In the genomic region with DNA sequence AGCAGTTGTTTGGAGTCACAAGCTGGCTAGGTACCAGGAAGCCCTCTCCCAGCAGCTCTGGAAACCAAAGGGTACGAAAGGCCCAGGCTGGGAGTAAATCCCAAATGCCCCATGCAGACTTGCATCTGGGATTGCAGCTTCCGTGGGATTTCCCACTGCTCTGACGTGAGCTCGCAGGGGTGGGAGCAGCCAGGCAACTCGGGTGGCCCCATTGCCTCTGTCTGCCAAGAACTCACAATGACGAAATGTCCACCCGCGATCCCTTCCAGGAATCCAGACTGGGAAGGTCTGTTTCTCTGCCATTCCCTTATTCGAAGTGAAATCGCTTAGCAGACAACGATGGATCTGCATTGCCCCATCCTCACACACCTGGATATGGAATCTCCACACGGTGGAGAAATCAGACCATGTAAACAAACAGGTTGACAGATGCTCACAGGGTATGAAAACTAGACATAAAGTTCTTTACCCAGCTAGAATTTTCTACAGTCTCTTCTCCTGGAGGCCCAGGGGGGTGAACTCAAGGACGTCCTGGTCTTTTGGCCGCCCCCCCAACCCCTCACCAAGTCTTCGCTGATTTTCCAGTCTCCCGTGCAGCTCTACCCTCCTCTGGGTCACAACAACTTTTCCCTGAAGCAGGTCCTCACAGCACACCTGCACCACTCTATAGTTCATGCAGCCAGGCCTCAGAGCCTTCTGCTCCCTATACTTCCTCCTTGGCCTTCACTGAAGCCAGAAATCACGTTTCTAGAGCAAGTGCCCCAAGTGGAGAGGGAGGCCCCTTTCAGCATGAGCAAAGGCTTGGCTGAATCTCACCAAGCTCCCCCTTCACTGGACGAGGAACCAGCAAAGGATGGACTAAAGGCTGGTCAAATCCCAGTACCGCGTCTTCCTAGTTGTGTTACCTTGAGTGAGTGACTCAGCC, we compare ENCODE assay signal across 9 cellular contexts. TPM values are rescaled to one million over a fixed set of nuclear protein-coding genes. Genes with fewer than 3 reads are reported as not detected.
DNase-seq lines count a peak whose midpoint lies in the region; ATAC-seq, FAIRE-seq and TF ChIP-seq lines count a peak whose summit lies in the region.
"Had no signal": no experiment of that assay in that cellular context is flagged by ENCODE, and none has a peak within 500 bp of the region (broad histone marks: within the 10 kb centered on the region; RNA-seq: fewer than 3 reads in every experiment).

No MANE protein-coding gene starts in this region.

- ATAC-seq in heart left ventricle (peak; percentile 53 to 71 (median 68)), pancreas (peak; percentile 48 to 62 (median 54)), HG03469 (IDR thresholded peaks at IDR 0.05; ENCODE audit: unreplicated experiment) (no peak), GM21390 (IDR thresholded peaks at IDR 0.05; ENCODE audit: unreplicated experiment) (no peak)

- no peak overlapping the region for H3K4me3 ChIP-seq in A673 (ENCODE audit: low read depth, low read length, poor library complexity, severe bottlenecking)
- H3K4me3 ChIP-seq in heart left ventricle = no peak overlapping the region
- no peak overlapping the region for H3K4me3 ChIP-seq in pancreas
- no peak overlapping the region for H3K4me3 ChIP-seq in BE2C (ENCODE audit: low read depth, low read length)

- TF ChIP-seq CTCF in A673 (conservative IDR thresholded peaks at IDR 0.05; ENCODE audit: low read depth, low read length) = no peak
- no peak for TF ChIP-seq CTCF in heart left ventricle (IDR thresholded peaks at IDR 0.05)
- no peak for TF ChIP-seq CTCF in pancreas (IDR thresholded peaks at IDR 0.05)
- no peak for TF ChIP-seq CTCF in BE2C (IDR thresholded peaks at IDR 0.05; ENCODE audit: low read depth, low read length)

- peak overlapping the region; percentile 22 for H3K27ac ChIP-seq in A673 (ENCODE audit: low read depth, low read length, poor library complexity, severe bottlenecking)
- peak overlapping the region; percentile 28 for H3K27ac ChIP-seq in adipose tissue (ENCODE audit: low read depth, low read length)
- peak overlapping the region in 11 of 12 donors; percentile 50 to 85 (median 65) for H3K27ac ChIP-seq in heart left ventricle
- H3K27ac ChIP-seq in pancreas = peak overlapping the region; percentile 2 to 79 (median 38)

- intact Hi-C loops in A673 (cut with micrococcal nuclease; ENCODE audit: unreplicated experiment) (no loop called here), heart left ventricle (cut with DNase I) (no loop called here), pancreas (cut with DNase I) (no loop called here)

- H3K9me3 ChIP-seq in A673 (ENCODE audit: low read depth, low read length, poor library complexity, severe bottlenecking) (peaks cover 6% of the 10 kb centered on the region), heart left ventricle (peaks cover 0 to 6% (median 0%) of the 10 kb centered on the region in 12 donors), pancreas (no peaks in the 10 kb centered on the region), BE2C (no peaks in the 10 kb centered on the region)

- DNase-seq in A673 (ENCODE audit: low spot score) (no peak), heart left ventricle (peak; percentile 78 to 87 (median 82)), pancreas (peak in 4 of 6 donors; percentile 36 to 60 (median 41)), UCSD-AML1 (lab: John Stamatoyannopoulos, UW; ENCODE audit: unreplicated experiment) (no peak), BE2C (no peak)
- DNase-seq: NCI-H526 had no signal

- TF ChIP-seq POLR2A in heart left ventricle (IDR thresholded peaks at IDR 0.05) = no peak

- H3K4me1 ChIP-seq in A673 (ENCODE audit: insufficient read depth, low read length, poor library complexity, severe bottlenecking) = peaks cover 64% of the 10 kb centered on the region
- H3K4me1 ChIP-seq in heart left ventricle = peaks cover 9 to 76% (median 57%) of the 10 kb centered on the region in 12 donors
- H3K4me1 ChIP-seq in pancreas = peaks cover 5 to 9% (median 5%) of the 10 kb centered on the region in 3 donors
- no peaks in the 10 kb centered on the region for H3K4me1 ChIP-seq in BE2C

- WGBS in adipose tissue, 3 donors = 49 to 63% (median 53%) methylated on average over 20 of the region's 20 CpGs
- 40 to 52% (median 46%) methylated on average over 18 to 20 of the region's 20 CpGs for WGBS in heart left ventricle, 4 donors
- 61 to 63% methylated on average over 20 of the region's 20 CpGs for WGBS in pancreas, 2 donors

- no peak for FAIRE-seq in pancreas (lab: Jason Lieb, UNC)

- POLR2A ChIA-PET in A673 (lab: Charles Lee; ENCODE audit: low non-redundant PET) = no interaction called here

- CTCF ChIA-PET in A673 (lab: Charles Lee) = interaction anchor here (0.5 kb wide), 1 partner anchor 59 kb away, joined by 8 read pairs; no protein-coding TSS in a partner anchor

- BruUV-seq in A673 (replicated peaks; lab: Mats Ljungman, UMichigan) = no TSS peak

- no peaks in the 10 kb centered on the region for H3K27me3 ChIP-seq in A673 (replicated peaks; ENCODE audit: insufficient read depth, low read depth, low read length, poor library complexity)
- no peaks in the 10 kb centered on the region for H3K27me3 ChIP-seq in heart left ventricle
- H3K27me3 ChIP-seq in pancreas = no peaks in the 10 kb centered on the region
- no peaks in the 10 kb centered on the region for H3K27me3 ChIP-seq in BE2C

- H3K36me3 ChIP-seq in A673 (ENCODE audit: insufficient read depth, low read length, poor library complexity, severe bottlenecking) (peaks cover 5% of the 10 kb centered on the region), heart left ventricle (no peaks in the 10 kb centered on the region), pancreas (no peaks in the 10 kb centered on the region), BE2C (no peaks in the 10 kb centered on the region)

RNA-seq across cellular contexts. Expression of gene SH3PXD2A, which starts 20.0 kb away (rescaled TPM):
- total RNA-seq in A673 (2021) (54.9 and 57.1 TPM in 2 replicates), heart left ventricle (10 to 100 TPM; 21.8 to 43.4 (median 31.9) TPM), pancreas (10 to 100 TPM in 1 of 6 donors, 1 to 10 TPM in 5; 3.9 to 16.4 (median 6.7) TPM)
- polyA plus RNA-seq in adipose tissue (10 to 100 TPM in 2 of 3 donors, 1 to 10 TPM in 1; 3.0 to 61.0 (median 36.1) TPM), heart left ventricle (10 to 100 TPM; 11.8 to 16.6 TPM), pancreas (10 to 100 TPM in 1 of 2 donors, 1 to 10 TPM in 1; 8.1 to 10.6 TPM)
- 23.1 TPM for polyA plus RNA-seq in BE2C (2012; ENCODE audit: insufficient read depth, insufficient read length, low read depth)

Comparison
In these comparisons a context has a peak if more than half of its experiments do, and no peak if none do; other contexts are left out.
1. DNase-seq: peak in heart left ventricle (5 of 5) and pancreas (4 of 6); none in A673 (single experiment), UCSD-AML1 (single experiment) and BE2C (single experiment).
2. ATAC-seq: peak in heart left ventricle (4 of 4) and pancreas (4 of 4); none in HG03469 (single experiment) and GM21390 (single experiment).
3. Peak in every context shown above with its lines, with median percentiles within 50 percentile points of each other: H3K27ac ChIP-seq.